ENCODE assay signal across 26 cellular contexts in the genomic region with DNA sequence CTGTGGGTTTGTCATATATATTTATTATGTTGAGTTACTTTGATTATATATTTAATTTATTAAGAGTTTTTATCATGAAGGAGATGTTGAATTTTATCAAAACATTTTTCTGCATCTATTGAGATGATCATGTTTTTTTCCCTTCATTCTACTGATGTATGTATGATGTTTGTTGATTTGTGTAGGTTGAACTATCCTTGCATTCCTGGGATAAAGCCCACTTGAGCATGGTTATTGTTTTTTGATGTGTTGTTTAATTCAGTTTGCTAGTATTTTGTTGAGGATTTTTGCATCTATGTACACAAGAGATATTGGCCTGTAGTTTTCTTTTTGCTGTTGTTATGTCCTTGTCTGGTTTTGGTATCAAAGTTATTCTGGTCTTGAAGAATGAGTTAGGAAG. TPM values are rescaled to one million over a fixed set of nuclear protein-coding genes. Genes with fewer than 3 reads are reported as not detected.
A peak's percentile ranks its signal among the peaks of the same experiment; 100 is the strongest.
DNase-seq lines count a peak whose midpoint lies in the region; ATAC-seq, FAIRE-seq and TF ChIP-seq lines count a peak whose summit lies in the region.
"Had no signal": no experiment of that assay in that cellular context is flagged by ENCODE, and none has a peak within 500 bp of the region (broad histone marks: within the 10 kb centered on the region; RNA-seq: fewer than 3 reads in every experiment).

No MANE protein-coding gene starts in this region.

- CTCF ChIA-PET in K562 (lab: Yijun Ruan, JAX; ENCODE audit: low intra/inter-chr PET ratio) = no interaction called here

- no peak overlapping the region for H3K4me3 ChIP-seq in K562
- no peak overlapping the region for H3K4me3 ChIP-seq in fibroblast of mammary gland (ENCODE audit: control insufficient read depth, low read depth, low read length)
- H3K4me3 ChIP-seq: A549; BLaER1 treated with 17β-estradiol and CSF1 and Interleukin-3, amounts not matched to agents 10 nM and 100 nM; GM12878 had no signal

- H3K4me2 ChIP-seq in K562 (ENCODE audit: insufficient read depth, low read length) = no peak overlapping the region
- H3K4me2 ChIP-seq: A549; BLaER1 treated with 17β-estradiol and CSF1 and Interleukin-3, amounts not matched to agents 10 nM and 100 nM had no signal

- POLR2A ChIA-PET in K562 (lab: Yijun Ruan, JAX) = no interaction called here

- no peak overlapping the region for H2AFZ ChIP-seq in K562 (ENCODE audit: low read depth, low read length)

- intact Hi-C loops in K562 (cut with micrococcal nuclease) = loop anchor here (10.0 kb wide), 1 partner anchor 160 kb away; no protein-coding TSS in a partner anchor

- FAIRE-seq in K562 (lab: Jason Lieb, UNC) (no peak), urothelium cell line (lab: Jason Lieb, UNC) (no peak)
- FAIRE-seq: A549, GM12878, GM12892, GM18507 had no signal

- no peaks in the 10 kb centered on the region for H4K20me1 ChIP-seq in K562 (replicated peaks; ENCODE audit: control insufficient read depth, insufficient read depth, low read length)
- H4K20me1 ChIP-seq: BLaER1 treated with 17β-estradiol and CSF1 and Interleukin-3, amounts not matched to agents 10 nM and 100 nM had no signal

- in situ Hi-C loops in K562 (cut with MboI) = no loop called here

- DNase-seq in DMS53 (lab: John Stamatoyannopoulos, UW) (peak; percentile 24), DMS53 treated with DMSO at 0.1 percent for 48 hours (lab: John Stamatoyannopoulos, UW; ENCODE audit: unreplicated experiment) (no peak), OCI-M1 (lab: John Stamatoyannopoulos, UW) (peak; percentile 6), K562 (ENCODE audit: extremely low read depth in 1 of 4, low spot score in 3 of 4) (no peak), fibroblast of mammary gland (ENCODE audit: low read depth) (peak; percentile 2), germinal center (ENCODE audit: low spot score) (no peak), urothelium cell line (ENCODE audit: low spot score) (no peak)
- DNase-seq in stimulated activated CD4-positive, alpha-beta T cell treated with anti-CD3 and anti-CD28 coated beads, Interleukin-15, amount 100 ng/mL, for 24 hours = no peak
- DNase-seq: AML-193; Caco-2; CD4-positive, alpha-beta T cell; CD8-positive, alpha-beta T cell; DMS 273 treated with DMSO at 0.1 percent for 48 hours; DMS153; DMS79; DND-41; EL; GDM1 had no signal

- no peak for TF ChIP-seq RAD21 in K562 (CRISPR knock-in tag; conservative IDR thresholded peaks at IDR 0.05 in 1 of 2, IDR thresholded peaks at IDR 0.05 in 1 of 2)

- H3K4me1 ChIP-seq in K562 (replicated peaks in 1 of 2; ENCODE audit: control insufficient read depth in 2 of 2, insufficient read depth in 2 of 2, low read length in 2 of 2) = no peaks in the 10 kb centered on the region
- H3K4me1 ChIP-seq: A549, Caco-2 had no signal

- TF ChIP-seq CTCF in K562 (IDR thresholded peaks at IDR 0.05 in 2 of 3, conservative IDR thresholded peaks at IDR 0.05 in 1 of 3; ENCODE audit: insufficient read depth in 2 of 3, low read depth in 1 of 3, low read length in 3 of 3) = no peak
- TF ChIP-seq CTCF in fibroblast of mammary gland (conservative IDR thresholded peaks at IDR 0.05; ENCODE audit: control insufficient read depth, insufficient read depth, low read depth, low read length) = no peak

- no peak overlapping the region for H3K9ac ChIP-seq in K562 (ENCODE audit: insufficient read depth in 1 of 2, low read depth in 2 of 2, low read length in 2 of 2)
- H3K9ac ChIP-seq: BLaER1 treated with 17β-estradiol and CSF1 and Interleukin-3, amounts not matched to agents 10 nM and 100 nM had no signal

- no peaks in the 10 kb centered on the region for H3K36me3 ChIP-seq in K562 (ENCODE audit: control insufficient read depth, insufficient read depth, low read length)

- TF ChIP-seq EP300 in K562 (IDR thresholded peaks at IDR 0.05; ENCODE audit: low read length) = no peak

- no peaks in the 10 kb centered on the region; the same call in none of the 2 replicates for H3K9me3 ChIP-seq in K562 (replicated peaks; ENCODE audit: control insufficient read depth, insufficient read depth, low read depth, low read length)

- TF ChIP-seq POLR2A in K562 (conservative IDR thresholded peaks at IDR 0.05) = no peak

- H3K27ac ChIP-seq in K562 (ENCODE audit: extremely low read depth, low read depth, low read length) = no peak overlapping the region
- H3K27ac ChIP-seq: 22Rv1; A549; BLaER1 treated with 17β-estradiol and CSF1 and Interleukin-3, amounts not matched to agents 10 nM and 100 nM; C4-2B had no signal

- no peaks in the 10 kb centered on the region for H3K9me1 ChIP-seq in K562 (ENCODE audit: control insufficient read depth, insufficient read depth, low read length)

- no peaks in the 10 kb centered on the region for H3K79me2 ChIP-seq in K562 (ENCODE audit: control insufficient read depth, insufficient read depth, low read length)

- ATAC-seq in K562 = no peak
- ATAC-seq: A549; CD8-positive, alpha-beta T cell; GM12878 had no signal

- peaks cover 6 to 14% of the 10 kb centered on the region in 2 experiments; a peak in 4 of 5 replicates for H3K27me3 ChIP-seq in K562 (ENCODE audit: control insufficient read depth in 2 of 2, insufficient read depth in 2 of 2, low read length in 2 of 2)
- H3K27me3 ChIP-seq: BLaER1 treated with 17β-estradiol and CSF1 and Interleukin-3, amounts not matched to agents 10 nM and 100 nM had no signal

- BruUV-seq in K562 (replicated peaks; lab: Mats Ljungman, UMichigan) = no TSS peak

TF ChIP-seq in K562, 482 proteins besides CTCF, POLR2A, EP300 and RAD21:
- TF ChIP-seq SP2 (IDR thresholded peaks at IDR 0.05; ENCODE audit: extremely low read depth, low read depth, low read length, poor library complexity, severe bottlenecking) (no peak), ZNF121 (CRISPR knock-in tag; conservative IDR thresholded peaks at IDR 0.05) (no peak), ZNF324 (CRISPR knock-in tag; IDR thresholded peaks at IDR 0.05) (peak; percentile 98)

RNA-seq across cellular contexts. Expression of a gene that starts 31.1 kb away (rescaled TPM):
- total RNA-seq in K562 (2011; cell fraction: chromatin; rRNA removed; ENCODE audit: low replicate concordance) = 87.0 and 88.3 TPM in 2 replicates
- total RNA-seq in K562 (2011; cell fraction: nucleolus; rRNA removed) = 46.7 and 54.5 TPM in 2 replicates
- 44.7 and 52.3 TPM in 2 replicates for total RNA-seq in K562 (2011; cell fraction: nucleoplasm; rRNA removed)
- total RNA-seq in K562 (2014; rRNA removed) = 2.8 and 3.2 TPM in 2 replicates
- 2.6 and 2.7 TPM in 2 replicates for total RNA-seq in K562 (2014; rRNA removed; fragmentation: Illumina TruSeq; extraction: Trizol)
- 4.5 and 4.9 TPM in 2 replicates for total RNA-seq in K562 (2015; rRNA removed; fragmentation: Illumina TruSeq; extraction: Trizol)
- 4.4 and 5.5 TPM in 2 replicates for total RNA-seq in K562 (2021)
- polyA plus RNA-seq in K562 (2011; rRNA removed) = 4.5 and 14.0 TPM in 2 replicates
- 1.7 and 5.6 TPM in 2 replicates for polyA plus RNA-seq in K562 (2011; cell fraction: cytosol; rRNA removed)
- 42.0 and 78.3 TPM in 2 replicates for polyA plus RNA-seq in K562 (2011; cell fraction: nucleus; rRNA removed)
- 15.1 and 17.5 TPM in 2 replicates for polyA plus RNA-seq in K562 (2012)
- 4.7 and 6.5 TPM in 2 replicates for polyA plus RNA-seq in K562 (2014; fragmentation: Illumina TruSeq; extraction: Trizol)
- polyA plus RNA-seq in K562 (2014; fragmentation: Nextera tagmentation; extraction: Ambion mirVana) = under 1 TPM; 0.18 to 0.29 TPM
- polyA plus RNA-seq in K562 (2014; rRNA removed) = 4.2 and 4.9 TPM in 2 replicates
- 3.4 and 4.8 TPM in 2 replicates for polyA minus RNA-seq in K562 (2011; rRNA and poly(A)+ RNA removed)
- 1.5 and 2.5 TPM in 2 replicates for polyA minus RNA-seq in K562 (2011; cell fraction: cytosol; rRNA and poly(A)+ RNA removed)
- polyA minus RNA-seq in K562 (2011; cell fraction: nucleus; rRNA and poly(A)+ RNA removed) = 7.1 and 13.8 TPM in 2 replicates
- total RNA-seq: A172 had no signal

RNA-seq across cellular contexts. Expression of a gene that starts 42.3 kb away (rescaled TPM):
- total RNA-seq in K562 (2011; cell fraction: chromatin; rRNA removed; ENCODE audit: low replicate concordance) = 1.00 and 1.8 TPM in 2 replicates
- 0.83 and 0.92 TPM in 2 replicates for total RNA-seq in K562 (2011; cell fraction: nucleolus; rRNA removed)
- 0.73 and 3.0 TPM in 2 replicates for total RNA-seq in K562 (2011; cell fraction: nucleoplasm; rRNA removed)
- total RNA-seq in K562 (2014; rRNA removed) (not detected in 2 replicates), K562 (2014; rRNA removed; fragmentation: Illumina TruSeq; extraction: Trizol) (0.18 TPM in 1 of 2 replicates, not detected in the other), K562 (2015; rRNA removed; fragmentation: Illumina TruSeq; extraction: Trizol) (0.23 and 0.33 TPM in 2 replicates), K562 (2021) (1.0 and 1.6 TPM in 2 replicates)
- polyA plus RNA-seq in K562 (2011; rRNA removed) (0.18 and 0.83 TPM in 2 replicates), K562 (2014; fragmentation: Illumina TruSeq; extraction: Trizol) (0.19 TPM in 2 replicates), K562 (2014; fragmentation: Nextera tagmentation; extraction: Ambion mirVana) (under 1 TPM in 1 of 2 experiments, not detected in 1; 0.07 TPM), K562 (2014; rRNA removed) (0.45 TPM in 1 of 2 replicates, not detected in the other)
- 0.18 and 0.55 TPM in 2 replicates for polyA plus RNA-seq in K562 (2011; cell fraction: cytosol; rRNA removed)
- polyA plus RNA-seq in K562 (2011; cell fraction: nucleus; rRNA removed) = 2.8 and 5.2 TPM in 2 replicates
- 0.22 and 0.64 TPM in 2 replicates for polyA plus RNA-seq in K562 (2012)
- polyA minus RNA-seq in K562 (2011; rRNA and poly(A)+ RNA removed) = not detected in 2 replicates
- not detected in 2 replicates for polyA minus RNA-seq in K562 (2011; cell fraction: cytosol; rRNA and poly(A)+ RNA removed)
- polyA minus RNA-seq in K562 (2011; cell fraction: nucleus; rRNA and poly(A)+ RNA removed) = 0.13 and 1.1 TPM in 2 replicates
- total RNA-seq: A172, Caco-2 had no signal

Comparison
In these comparisons a context has a peak if more than half of its experiments do, and no peak if none do; other contexts are left out.
1. DNase-seq: peak in DMS53 (single experiment), OCI-M1 (single experiment) and fibroblast of mammary gland (single experiment); none in DMS53 treated with DMSO at 0.1 percent for 48 hours (single experiment), K562 (0 of 4), germinal center (single experiment), urothelium cell line (single experiment) and stimulated activated CD4-positive, alpha-beta T cell treated with anti-CD3 and anti-CD28 coated beads, Interleukin-15, amount 100 ng/mL, for 24 hours (single experiment).